ENCODE assay signal across 1 cellular context in genomic region chr17:47969975-47970724, GRCh38.
TF ChIP-seq lines count a peak whose summit lies in the region.

No MANE protein-coding gene starts in this region.

TF ChIP-seq in HepG2, 621 proteins besides CTCF, POLR2A, EP300 and RAD21 (continued from another document):
- 0 out of 2 replicates have a peak, but pooled peaks have one; percentile 10 for TF ChIP-seq ZNF543 (CRISPR knock-in tag; IDR thresholded peaks at IDR 0.05)
- no peak for TF ChIP-seq HNRNPH1 (optimal IDR thresholded peaks at IDR 0.05; ENCODE audit: low read depth, low read length)
- TF ChIP-seq PAWR (CRISPR knock-in tag; IDR thresholded peaks at IDR 0.05; ENCODE audit: borderline replicate concordance), result 0 out of 2 replicates have a peak, but pooled peaks have one; percentile 52
- no peak for TF ChIP-seq YY1 (IDR thresholded peaks at IDR 0.05; ENCODE audit: insufficient read depth, insufficient replicate concordance, low read depth, low read length)
- TF ChIP-seq, protein P1, sequence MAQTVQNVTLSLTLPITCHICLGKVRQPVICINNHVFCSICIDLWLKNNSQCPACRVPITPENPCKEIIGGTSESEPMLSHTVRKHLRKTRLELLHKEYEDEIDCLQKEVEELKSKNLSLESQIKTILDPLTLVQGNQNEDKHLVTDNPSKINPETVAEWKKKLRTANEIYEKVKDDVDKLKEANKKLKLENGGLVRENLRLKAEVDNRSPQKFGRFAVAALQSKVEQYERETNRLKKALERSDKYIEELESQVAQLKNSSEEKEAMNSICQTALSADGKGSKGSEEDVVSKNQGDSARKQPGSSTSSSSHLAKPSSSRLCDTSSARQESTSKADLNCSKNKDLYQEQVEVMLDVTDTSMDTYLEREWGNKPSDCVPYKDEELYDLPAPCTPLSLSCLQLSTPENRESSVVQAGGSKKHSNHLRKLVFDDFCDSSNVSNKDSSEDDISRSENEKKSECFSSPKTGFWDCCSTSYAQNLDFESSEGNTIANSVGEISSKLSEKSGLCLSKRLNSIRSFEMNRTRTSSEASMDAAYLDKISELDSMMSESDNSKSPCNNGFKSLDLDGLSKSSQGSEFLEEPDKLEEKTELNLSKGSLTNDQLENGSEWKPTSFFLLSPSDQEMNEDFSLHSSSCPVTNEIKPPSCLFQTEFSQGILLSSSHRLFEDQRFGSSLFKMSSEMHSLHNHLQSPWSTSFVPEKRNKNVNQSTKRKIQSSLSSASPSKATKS (CRISPR knock-in tag; IDR thresholded peaks at IDR 0.05), result 0 out of 2 replicates have a peak, but pooled peaks have one; percentile 5
- no peak for TF ChIP-seq STAT5B (CRISPR knock-in tag; IDR thresholded peaks at IDR 0.05)
- no peak for TF ChIP-seq TRIM24 (CRISPR knock-in tag; IDR thresholded peaks at IDR 0.05)
- no peak for TF ChIP-seq ZNF761 (CRISPR knock-in tag; conservative IDR thresholded peaks at IDR 0.05)
- TF ChIP-seq TCF7L2 (IDR thresholded peaks at IDR 0.05; ENCODE audit: low read depth, low read length), result no peak
- no peak for TF ChIP-seq ZMYM3 (CRISPR knock-in tag; IDR thresholded peaks at IDR 0.05)
- no peak for TF ChIP-seq NPAS2 (CRISPR knock-in tag; IDR thresholded peaks at IDR 0.05; ENCODE audit: borderline replicate concordance)
- TF ChIP-seq, protein P2, sequence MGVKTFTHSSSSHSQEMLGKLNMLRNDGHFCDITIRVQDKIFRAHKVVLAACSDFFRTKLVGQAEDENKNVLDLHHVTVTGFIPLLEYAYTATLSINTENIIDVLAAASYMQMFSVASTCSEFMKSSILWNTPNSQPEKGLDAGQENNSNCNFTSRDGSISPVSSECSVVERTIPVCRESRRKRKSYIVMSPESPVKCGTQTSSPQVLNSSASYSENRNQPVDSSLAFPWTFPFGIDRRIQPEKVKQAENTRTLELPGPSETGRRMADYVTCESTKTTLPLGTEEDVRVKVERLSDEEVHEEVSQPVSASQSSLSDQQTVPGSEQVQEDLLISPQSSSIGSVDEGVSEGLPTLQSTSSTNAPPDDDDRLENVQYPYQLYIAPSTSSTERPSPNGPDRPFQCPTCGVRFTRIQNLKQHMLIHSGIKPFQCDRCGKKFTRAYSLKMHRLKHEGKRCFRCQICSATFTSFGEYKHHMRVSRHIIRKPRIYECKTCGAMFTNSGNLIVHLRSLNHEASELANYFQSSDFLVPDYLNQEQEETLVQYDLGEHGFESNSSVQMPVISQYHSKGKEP (CRISPR knock-in tag; IDR thresholded peaks at IDR 0.05), result peak; percentile 12; the same call in 1 of the 2 replicates
- TF ChIP-seq ELF3 (CRISPR knock-in tag; IDR thresholded peaks at IDR 0.05), result no peak
- peak; percentile 65 for TF ChIP-seq ZSCAN25 (CRISPR knock-in tag; IDR thresholded peaks at IDR 0.05)
- no peak for TF ChIP-seq JUN (CRISPR knock-in tag; IDR thresholded peaks at IDR 0.05)
- peak; percentile 67; the same call in 1 of the 2 replicates for TF ChIP-seq ZNF607 (CRISPR knock-in tag; IDR thresholded peaks at IDR 0.05; ENCODE audit: borderline replicate concordance)
- no peak for TF ChIP-seq ISX (CRISPR knock-in tag; conservative IDR thresholded peaks at IDR 0.05)
- no peak for TF ChIP-seq PHF20 (CRISPR knock-in tag; IDR thresholded peaks at IDR 0.05)
- TF ChIP-seq TGIF2 (CRISPR knock-in tag; IDR thresholded peaks at IDR 0.05), result 0 out of 2 replicates have a peak, but pooled peaks have one; percentile 42
- TF ChIP-seq ZNF678 (CRISPR knock-in tag; IDR thresholded peaks at IDR 0.05), result 0 out of 2 replicates have a peak, but pooled peaks have one; percentile 45
- peak; percentile 80; the same call in 1 of the 2 replicates for TF ChIP-seq ZNF318 (CRISPR knock-in tag; IDR thresholded peaks at IDR 0.05)
- 0 out of 2 replicates have a peak, but pooled peaks have one; percentile 32 for TF ChIP-seq SNAI1 (CRISPR knock-in tag; IDR thresholded peaks at IDR 0.05; ENCODE audit: borderline replicate concordance)
- TF ChIP-seq, protein P3, sequence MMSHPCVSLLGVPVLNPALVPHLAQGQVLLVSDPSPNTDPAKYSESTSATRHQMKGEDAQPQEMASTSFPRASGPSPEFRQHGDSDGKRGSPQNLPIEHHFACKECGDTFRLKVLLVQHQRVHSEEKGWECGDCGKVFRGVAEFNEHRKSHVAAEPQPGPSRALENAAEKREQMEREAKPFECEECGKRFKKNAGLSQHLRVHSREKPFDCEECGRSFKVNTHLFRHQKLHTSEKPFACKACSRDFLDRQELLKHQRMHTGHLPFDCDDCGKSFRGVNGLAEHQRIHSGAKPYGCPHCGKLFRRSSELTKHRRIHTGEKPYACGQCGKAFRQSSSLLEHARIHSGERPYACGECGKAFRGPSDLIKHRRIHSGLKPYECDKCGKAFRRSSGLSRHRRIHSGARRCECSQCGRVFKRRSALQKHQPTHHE (CRISPR knock-in tag; IDR thresholded peaks at IDR 0.05; ENCODE audit: borderline replicate concordance), result no peak
- no peak for TF ChIP-seq GFI1 (CRISPR knock-in tag; IDR thresholded peaks at IDR 0.05; ENCODE audit: borderline replicate concordance)
- TF ChIP-seq, protein P4, sequence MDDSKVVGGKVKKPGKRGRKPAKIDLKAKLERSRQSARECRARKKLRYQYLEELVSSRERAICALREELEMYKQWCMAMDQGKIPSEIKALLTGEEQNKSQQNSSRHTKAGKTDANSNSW (CRISPR knock-in tag; IDR thresholded peaks at IDR 0.05; ENCODE audit: borderline replicate concordance), result no peak
- TF ChIP-seq, protein P5, sequence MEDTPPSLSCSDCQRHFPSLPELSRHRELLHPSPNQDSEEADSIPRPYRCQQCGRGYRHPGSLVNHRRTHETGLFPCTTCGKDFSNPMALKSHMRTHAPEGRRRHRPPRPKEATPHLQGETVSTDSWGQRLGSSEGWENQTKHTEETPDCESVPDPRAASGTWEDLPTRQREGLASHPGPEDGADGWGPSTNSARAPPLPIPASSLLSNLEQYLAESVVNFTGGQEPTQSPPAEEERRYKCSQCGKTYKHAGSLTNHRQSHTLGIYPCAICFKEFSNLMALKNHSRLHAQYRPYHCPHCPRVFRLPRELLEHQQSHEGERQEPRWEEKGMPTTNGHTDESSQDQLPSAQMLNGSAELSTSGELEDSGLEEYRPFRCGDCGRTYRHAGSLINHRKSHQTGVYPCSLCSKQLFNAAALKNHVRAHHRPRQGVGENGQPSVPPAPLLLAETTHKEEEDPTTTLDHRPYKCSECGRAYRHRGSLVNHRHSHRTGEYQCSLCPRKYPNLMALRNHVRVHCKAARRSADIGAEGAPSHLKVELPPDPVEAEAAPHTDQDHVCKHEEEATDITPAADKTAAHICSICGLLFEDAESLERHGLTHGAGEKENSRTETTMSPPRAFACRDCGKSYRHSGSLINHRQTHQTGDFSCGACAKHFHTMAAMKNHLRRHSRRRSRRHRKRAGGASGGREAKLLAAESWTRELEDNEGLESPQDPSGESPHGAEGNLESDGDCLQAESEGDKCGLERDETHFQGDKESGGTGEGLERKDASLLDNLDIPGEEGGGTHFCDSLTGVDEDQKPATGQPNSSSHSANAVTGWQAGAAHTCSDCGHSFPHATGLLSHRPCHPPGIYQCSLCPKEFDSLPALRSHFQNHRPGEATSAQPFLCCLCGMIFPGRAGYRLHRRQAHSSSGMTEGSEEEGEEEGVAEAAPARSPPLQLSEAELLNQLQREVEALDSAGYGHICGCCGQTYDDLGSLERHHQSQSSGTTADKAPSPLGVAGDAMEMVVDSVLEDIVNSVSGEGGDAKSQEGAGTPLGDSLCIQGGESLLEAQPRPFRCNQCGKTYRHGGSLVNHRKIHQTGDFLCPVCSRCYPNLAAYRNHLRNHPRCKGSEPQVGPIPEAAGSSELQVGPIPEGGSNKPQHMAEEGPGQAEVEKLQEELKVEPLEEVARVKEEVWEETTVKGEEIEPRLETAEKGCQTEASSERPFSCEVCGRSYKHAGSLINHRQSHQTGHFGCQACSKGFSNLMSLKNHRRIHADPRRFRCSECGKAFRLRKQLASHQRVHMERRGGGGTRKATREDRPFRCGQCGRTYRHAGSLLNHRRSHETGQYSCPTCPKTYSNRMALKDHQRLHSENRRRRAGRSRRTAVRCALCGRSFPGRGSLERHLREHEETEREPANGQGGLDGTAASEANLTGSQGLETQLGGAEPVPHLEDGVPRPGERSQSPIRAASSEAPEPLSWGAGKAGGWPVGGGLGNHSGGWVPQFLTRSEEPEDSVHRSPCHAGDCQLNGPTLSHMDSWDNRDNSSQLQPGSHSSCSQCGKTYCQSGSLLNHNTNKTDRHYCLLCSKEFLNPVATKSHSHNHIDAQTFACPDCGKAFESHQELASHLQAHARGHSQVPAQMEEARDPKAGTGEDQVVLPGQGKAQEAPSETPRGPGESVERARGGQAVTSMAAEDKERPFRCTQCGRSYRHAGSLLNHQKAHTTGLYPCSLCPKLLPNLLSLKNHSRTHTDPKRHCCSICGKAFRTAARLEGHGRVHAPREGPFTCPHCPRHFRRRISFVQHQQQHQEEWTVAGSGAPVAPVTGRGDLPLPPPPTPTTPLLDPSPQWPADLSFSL (CRISPR knock-in tag; IDR thresholded peaks at IDR 0.05), result no peak
- TF ChIP-seq ZBTB7A (CRISPR knock-in tag; IDR thresholded peaks at IDR 0.05), result no peak; the same call in 1 of the 2 replicates
- no peak for TF ChIP-seq KDM5B (CRISPR knock-in tag; IDR thresholded peaks at IDR 0.05; ENCODE audit: borderline replicate concordance)
- no peak for TF ChIP-seq KLF13 (CRISPR knock-in tag; IDR thresholded peaks at IDR 0.05)
- TF ChIP-seq SAFB2 (CRISPR knock-in tag; IDR thresholded peaks at IDR 0.05; ENCODE audit: borderline replicate concordance, low read depth), result no peak
- TF ChIP-seq RFXANK (CRISPR knock-in tag; IDR thresholded peaks at IDR 0.05), result no peak
- TF ChIP-seq ZNF775 (CRISPR knock-in tag; IDR thresholded peaks at IDR 0.05; ENCODE audit: borderline replicate concordance), result no peak
- 0 out of 2 replicates have a peak, but pooled peaks have one; percentile 12 for TF ChIP-seq ZZZ3 (CRISPR knock-in tag; IDR thresholded peaks at IDR 0.05; ENCODE audit: borderline replicate concordance)
- TF ChIP-seq ZBTB7B (CRISPR knock-in tag; IDR thresholded peaks at IDR 0.05), result no peak
- peak; percentile 47; the same call in 1 of the 2 replicates for TF ChIP-seq GTF3A (CRISPR knock-in tag; conservative IDR thresholded peaks at IDR 0.05)
- TF ChIP-seq ATRX (CRISPR knock-in tag; IDR thresholded peaks at IDR 0.05; ENCODE audit: borderline replicate concordance), result no peak
- TF ChIP-seq ZFP36L2 (CRISPR knock-in tag; IDR thresholded peaks at IDR 0.05), result no peak
